1 cellular context compared by ENCODE assay signal in the genomic region with DNA sequence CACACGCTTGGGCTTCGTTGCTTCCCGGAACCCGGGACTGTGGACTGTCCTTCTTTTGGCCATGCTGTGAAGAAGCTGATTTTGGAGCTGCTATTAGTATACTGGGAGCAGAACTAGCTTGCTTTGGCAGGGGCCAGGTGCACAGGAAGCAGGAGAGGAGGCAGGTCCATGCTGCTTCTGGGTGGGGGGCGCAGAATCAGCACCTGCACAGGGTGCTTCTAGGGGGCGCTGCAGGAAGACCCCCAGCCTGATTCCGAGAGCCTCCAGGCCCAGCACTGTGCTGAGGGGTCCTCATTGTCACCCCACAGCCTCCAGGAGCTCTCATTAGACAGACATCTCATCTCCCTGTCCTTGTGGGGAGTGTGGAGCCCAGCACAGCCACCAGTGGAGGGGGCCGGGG.
TF ChIP-seq lines count a peak whose summit lies in the region.

No MANE protein-coding gene starts in this region.

TF ChIP-seq in HepG2, 621 proteins besides CTCF, POLR2A, EP300 and RAD21 (continued from another document):
- TF ChIP-seq, protein P1, sequence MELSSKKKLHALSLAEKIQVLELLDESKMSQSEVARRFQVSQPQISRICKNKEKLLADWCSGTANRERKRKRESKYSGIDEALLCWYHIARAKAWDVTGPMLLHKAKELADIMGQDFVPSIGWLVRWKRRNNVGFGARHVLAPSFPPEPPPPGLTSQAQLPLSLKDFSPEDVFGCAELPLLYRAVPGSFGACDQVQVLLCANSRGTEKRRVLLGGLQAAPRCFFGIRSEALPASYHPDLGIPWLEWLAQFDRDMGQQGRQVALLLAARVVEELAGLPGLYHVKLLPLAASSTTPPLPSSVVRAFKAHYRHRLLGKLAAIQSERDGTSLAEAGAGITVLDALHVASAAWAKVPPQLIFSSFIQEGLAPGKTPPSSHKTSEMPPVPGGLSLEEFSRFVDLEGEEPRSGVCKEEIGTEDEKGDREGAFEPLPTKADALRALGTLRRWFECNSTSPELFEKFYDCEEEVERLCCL (CRISPR knock-in tag; IDR thresholded peaks at IDR 0.05; ENCODE audit: borderline replicate concordance): no peak
- no peak for TF ChIP-seq EHMT2 (IDR thresholded peaks at IDR 0.05; ENCODE audit: borderline replicate concordance, low read depth, low read length)
- no peak for TF ChIP-seq BORCS8-MEF2B (CRISPR knock-in tag; IDR thresholded peaks at IDR 0.05)
- no peak for TF ChIP-seq TOPORS (CRISPR knock-in tag; IDR thresholded peaks at IDR 0.05)
- TF ChIP-seq RELA (CRISPR knock-in tag; IDR thresholded peaks at IDR 0.05): no peak
- TF ChIP-seq, protein P2, sequence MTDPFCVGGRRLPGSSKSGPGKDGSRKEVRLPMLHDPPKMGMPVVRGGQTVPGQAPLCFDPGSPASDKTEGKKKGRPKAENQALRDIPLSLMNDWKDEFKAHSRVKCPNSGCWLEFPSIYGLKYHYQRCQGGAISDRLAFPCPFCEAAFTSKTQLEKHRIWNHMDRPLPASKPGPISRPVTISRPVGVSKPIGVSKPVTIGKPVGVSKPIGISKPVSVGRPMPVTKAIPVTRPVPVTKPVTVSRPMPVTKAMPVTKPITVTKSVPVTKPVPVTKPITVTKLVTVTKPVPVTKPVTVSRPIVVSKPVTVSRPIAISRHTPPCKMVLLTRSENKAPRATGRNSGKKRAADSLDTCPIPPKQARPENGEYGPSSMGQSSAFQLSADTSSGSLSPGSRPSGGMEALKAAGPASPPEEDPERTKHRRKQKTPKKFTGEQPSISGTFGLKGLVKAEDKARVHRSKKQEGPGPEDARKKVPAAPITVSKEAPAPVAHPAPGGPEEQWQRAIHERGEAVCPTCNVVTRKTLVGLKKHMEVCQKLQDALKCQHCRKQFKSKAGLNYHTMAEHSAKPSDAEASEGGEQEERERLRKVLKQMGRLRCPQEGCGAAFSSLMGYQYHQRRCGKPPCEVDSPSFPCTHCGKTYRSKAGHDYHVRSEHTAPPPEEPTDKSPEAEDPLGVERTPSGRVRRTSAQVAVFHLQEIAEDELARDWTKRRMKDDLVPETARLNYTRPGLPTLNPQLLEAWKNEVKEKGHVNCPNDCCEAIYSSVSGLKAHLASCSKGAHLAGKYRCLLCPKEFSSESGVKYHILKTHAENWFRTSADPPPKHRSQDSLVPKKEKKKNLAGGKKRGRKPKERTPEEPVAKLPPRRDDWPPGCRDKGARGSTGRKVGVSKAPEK (CRISPR knock-in tag; IDR thresholded peaks at IDR 0.05; ENCODE audit: borderline replicate concordance): no peak
- no peak for TF ChIP-seq SUZ12 (IDR thresholded peaks at IDR 0.05; ENCODE audit: low read depth, low read length)
- TF ChIP-seq, protein P3, sequence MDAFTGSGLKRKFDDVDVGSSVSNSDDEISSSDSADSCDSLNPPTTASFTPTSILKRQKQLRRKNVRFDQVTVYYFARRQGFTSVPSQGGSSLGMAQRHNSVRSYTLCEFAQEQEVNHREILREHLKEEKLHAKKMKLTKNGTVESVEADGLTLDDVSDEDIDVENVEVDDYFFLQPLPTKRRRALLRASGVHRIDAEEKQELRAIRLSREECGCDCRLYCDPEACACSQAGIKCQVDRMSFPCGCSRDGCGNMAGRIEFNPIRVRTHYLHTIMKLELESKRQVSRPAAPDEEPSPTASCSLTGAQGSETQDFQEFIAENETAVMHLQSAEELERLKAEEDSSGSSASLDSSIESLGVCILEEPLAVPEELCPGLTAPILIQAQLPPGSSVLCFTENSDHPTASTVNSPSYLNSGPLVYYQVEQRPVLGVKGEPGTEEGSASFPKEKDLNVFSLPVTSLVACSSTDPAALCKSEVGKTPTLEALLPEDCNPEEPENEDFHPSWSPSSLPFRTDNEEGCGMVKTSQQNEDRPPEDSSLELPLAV (CRISPR knock-in tag; conservative IDR thresholded peaks at IDR 0.05; ENCODE audit: low read depth): no peak
- no peak for TF ChIP-seq NFRKB (IDR thresholded peaks at IDR 0.05)
- TF ChIP-seq, protein P4, sequence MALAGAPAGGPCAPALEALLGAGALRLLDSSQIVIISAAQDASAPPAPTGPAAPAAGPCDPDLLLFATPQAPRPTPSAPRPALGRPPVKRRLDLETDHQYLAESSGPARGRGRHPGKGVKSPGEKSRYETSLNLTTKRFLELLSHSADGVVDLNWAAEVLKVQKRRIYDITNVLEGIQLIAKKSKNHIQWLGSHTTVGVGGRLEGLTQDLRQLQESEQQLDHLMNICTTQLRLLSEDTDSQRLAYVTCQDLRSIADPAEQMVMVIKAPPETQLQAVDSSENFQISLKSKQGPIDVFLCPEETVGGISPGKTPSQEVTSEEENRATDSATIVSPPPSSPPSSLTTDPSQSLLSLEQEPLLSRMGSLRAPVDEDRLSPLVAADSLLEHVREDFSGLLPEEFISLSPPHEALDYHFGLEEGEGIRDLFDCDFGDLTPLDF (CRISPR knock-in tag; IDR thresholded peaks at IDR 0.05): no peak
- TF ChIP-seq MAFK (conservative IDR thresholded peaks at IDR 0.05 in 1 of 2, IDR thresholded peaks at IDR 0.05 in 1 of 2; ENCODE audit: low read length in 2 of 2): no peak
- TF ChIP-seq MATR3 (CRISPR knock-in tag; IDR thresholded peaks at IDR 0.05): no peak
- TF ChIP-seq MEIS1 (CRISPR knock-in tag; IDR thresholded peaks at IDR 0.05; ENCODE audit: borderline replicate concordance): no peak
- TF ChIP-seq KMT2B (CRISPR knock-in tag; IDR thresholded peaks at IDR 0.05): no peak
